ENCODE assay signal across 8 cellular contexts in the genomic region with DNA sequence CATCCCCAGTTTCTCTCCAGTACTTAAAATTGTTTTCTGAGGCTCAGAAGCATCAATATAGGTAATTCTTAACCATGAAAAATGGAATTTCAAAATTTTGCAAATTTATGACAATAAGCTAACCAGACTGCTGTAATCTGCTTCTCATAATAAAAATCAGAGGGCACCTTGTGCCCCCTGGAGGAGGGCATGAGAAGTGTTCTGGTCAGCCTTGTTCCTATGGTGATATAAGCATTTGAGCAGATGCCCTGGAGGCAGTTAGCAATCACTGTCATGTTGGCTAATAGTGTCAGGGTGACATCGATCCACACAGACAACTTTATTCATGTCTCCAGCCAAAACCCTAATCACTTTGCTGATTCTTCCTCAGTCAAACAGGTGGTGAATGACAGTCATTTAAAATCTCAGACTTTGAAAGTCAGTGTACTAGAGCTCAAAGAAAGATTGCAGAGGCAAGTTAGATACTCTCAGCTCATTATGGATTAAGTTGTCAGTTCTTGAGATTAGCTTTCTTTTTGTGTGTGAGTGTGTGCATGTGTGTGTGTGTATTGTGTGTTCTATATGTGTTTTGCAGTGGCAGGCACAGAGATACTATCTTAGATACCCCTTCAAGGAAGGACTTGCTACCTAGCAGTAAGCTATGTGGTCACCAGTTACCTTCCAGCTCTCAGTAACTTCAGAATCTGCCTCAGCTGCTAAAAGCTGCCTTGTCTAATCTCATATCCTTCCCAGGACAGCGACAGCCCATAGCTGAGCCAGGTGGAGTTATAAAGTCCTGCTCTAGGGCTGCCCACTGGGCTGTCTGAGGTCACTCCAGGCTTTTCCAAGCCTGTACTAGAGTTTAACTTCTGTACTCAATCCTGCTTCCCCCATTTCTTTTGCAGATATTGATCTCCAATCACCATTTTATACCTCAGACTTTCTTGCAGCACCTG.
A peak's percentile ranks its signal among the peaks of the same experiment; 100 is the strongest.
DNase-seq lines count a peak whose midpoint lies in the region; ATAC-seq, FAIRE-seq and TF ChIP-seq lines count a peak whose summit lies in the region.

No MANE protein-coding gene starts in this region.

- no peaks in the 10 kb centered on the region for H3K9me1 ChIP-seq in keratinocyte (ENCODE audit: control insufficient read depth, extremely low read depth, insufficient read depth, low read length)

- H2AFZ ChIP-seq in keratinocyte (ENCODE audit: control insufficient read depth, low read length): no peak overlapping the region

- H3K9ac ChIP-seq in keratinocyte (ENCODE audit: control insufficient read depth, extremely low read depth, insufficient read depth, low read length): no peak overlapping the region

- whole genome bisulfite sequencing in esophagus squamous epithelium, 2 donors: 21 to 56% methylated on average over 2 of the region's 2 CpGs
- 13 to 35% (median 16%) methylated on average over 2 of the region's 2 CpGs for WGBS in small intestine, 3 donors

- TF ChIP-seq POLR2A in esophagus squamous epithelium (IDR thresholded peaks at IDR 0.05): no peak

- H3K9me3 ChIP-seq in keratinocyte (ENCODE audit: control insufficient read depth, low read depth, low read length) (no peaks in the 10 kb centered on the region), esophagus squamous epithelium (no peaks in the 10 kb centered on the region), small intestine (ENCODE audit: control insufficient read depth, low read depth) (peaks cover 2% of the 10 kb centered on the region)

- H3K9me3 Mint-ChIP-seq in activated T-cell treated with anti-CD3 and anti-CD28 coated beads, Interleukin-2, amount 50 U/mL, for 4 hours: no peaks in the 10 kb centered on the region

- H3K4me3 ChIP-seq in keratinocyte (ENCODE audit: control insufficient read depth in 2 of 3, extremely low read depth in 1 of 3, insufficient read depth in 2 of 3, low read depth in 1 of 3, low read length in 3 of 3) (no peak overlapping the region), esophagus squamous epithelium (no peak overlapping the region), small intestine (ENCODE audit: low read depth in 1 of 2, low read length in 2 of 2) (no peak overlapping the region)

- no peaks in the 10 kb centered on the region for H4K20me1 ChIP-seq in keratinocyte (ENCODE audit: control insufficient read depth, extremely low read depth, insufficient read depth, low read length)

- no peaks in the 10 kb centered on the region for H3K36me3 Mint-ChIP-seq in activated T-cell treated with anti-CD3 and anti-CD28 coated beads, Interleukin-2, amount 50 U/mL, for 4 hours (ENCODE audit: insufficient read depth)

- no peaks in the 10 kb centered on the region for H3K4me1 Mint-ChIP-seq in activated T-cell treated with anti-CD3 and anti-CD28 coated beads, Interleukin-2, amount 50 U/mL, for 4 hours (ENCODE audit: low read depth)

- H3K4me3 Mint-ChIP-seq in activated T-cell treated with anti-CD3 and anti-CD28 coated beads, Interleukin-2, amount 50 U/mL, for 4 hours: no peak overlapping the region

- ATAC-seq in HG03442 (IDR thresholded peaks at IDR 0.05; ENCODE audit: unreplicated experiment) (peak; percentile 49), HG02678 (IDR thresholded peaks at IDR 0.05; ENCODE audit: unreplicated experiment) (no peak)
- no peak for ATAC-seq in activated T-cell treated with anti-CD3 and anti-CD28 coated beads, Interleukin-2, amount 50 U/mL, for 4 hours

- H3K36me3 ChIP-seq in keratinocyte (ENCODE audit: control insufficient read depth in 2 of 2, extremely low read depth in 1 of 2, insufficient read depth in 2 of 2, low read length in 2 of 2): no peaks in the 10 kb centered on the region
- no peaks in the 10 kb centered on the region for H3K36me3 ChIP-seq in esophagus squamous epithelium
- no peaks in the 10 kb centered on the region for H3K36me3 ChIP-seq in small intestine (ENCODE audit: control insufficient read depth in 2 of 2, insufficient read depth in 2 of 2, low read length in 2 of 2)

- peak; percentile 13 for DNase-seq in DMS 273 treated with DMSO at 0.1 percent for 48 hours (lab: John Stamatoyannopoulos, UW)
- DNase-seq in RPMI8226: peak; percentile 24
- DNase-seq in keratinocyte (ENCODE audit: low read depth, low spot score): peak; percentile 25
- no peak for DNase-seq in esophagus squamous epithelium (lab: John Stamatoyannopoulos, UW)
- DNase-seq in small intestine: no peak
- no peak for DNase-seq in activated T-cell treated with anti-CD3 and anti-CD28 coated beads, Interleukin-2, amount 50 U/mL, for 4 hours

- no peaks in the 10 kb centered on the region for H3K27me3 ChIP-seq in keratinocyte (ENCODE audit: control insufficient read depth, extremely low read depth, insufficient read depth, low read length)
- H3K27me3 ChIP-seq in esophagus squamous epithelium: no peaks in the 10 kb centered on the region
- H3K27me3 ChIP-seq in small intestine (ENCODE audit: control insufficient read depth in 2 of 2, insufficient read depth in 2 of 2, low read length in 2 of 2): no peaks in the 10 kb centered on the region

- peak; percentile 68 to 74 (median 71) for TF ChIP-seq CTCF in keratinocyte (optimal IDR thresholded peaks at IDR 0.05 in 1 of 3, IDR thresholded peaks at IDR 0.05 in 1 of 3, conservative IDR thresholded peaks at IDR 0.05 in 1 of 3; ENCODE audit: extremely low read depth in 1 of 3, insufficient read depth in 2 of 3, low read length in 3 of 3)
- TF ChIP-seq CTCF in esophagus squamous epithelium (IDR thresholded peaks at IDR 0.05): peak in 1 of 6 experiments; percentile 29

- FAIRE-seq in keratinocyte (lab: Jason Lieb, UNC) (peak; percentile 56), small intestine (lab: Jason Lieb, UNC) (no peak)

- H3K4me2 ChIP-seq in keratinocyte (ENCODE audit: control insufficient read depth, extremely low read depth, insufficient read depth, low read depth, low read length): no peak overlapping the region

- intact Hi-C loops in esophagus squamous epithelium (cut with DNase I): no loop called here

- H3K27ac ChIP-seq in keratinocyte (ENCODE audit: control insufficient read depth, insufficient read depth, low read length): no peak overlapping the region
- no peak overlapping the region for H3K27ac ChIP-seq in esophagus squamous epithelium
- H3K27ac ChIP-seq in small intestine (ENCODE audit: low read depth in 1 of 2, low read length in 1 of 2): no peak overlapping the region

- H3K79me2 ChIP-seq in keratinocyte (ENCODE audit: control insufficient read depth, insufficient read depth, low read length): no peaks in the 10 kb centered on the region

- H3K4me1 ChIP-seq in keratinocyte (ENCODE audit: control insufficient read depth, extremely low read depth, insufficient read depth, low read length) (no peaks in the 10 kb centered on the region), esophagus squamous epithelium (no peaks in the 10 kb centered on the region), small intestine (ENCODE audit: control insufficient read depth in 2 of 2, insufficient read depth in 1 of 2, low read depth in 1 of 2, low read length in 1 of 2) (no peaks in the 10 kb centered on the region)

- dilution Hi-C loops in keratinocyte (cut with MboI; ENCODE audit: extremely low pct_ligation_motif_present, low sequenced_read_pairs): no loop called here

- no peaks in the 10 kb centered on the region for H3K27me3 Mint-ChIP-seq in activated T-cell treated with anti-CD3 and anti-CD28 coated beads, Interleukin-2, amount 50 U/mL, for 4 hours (ENCODE audit: low read depth)

Comparison
In these comparisons a context has a peak if more than half of its experiments do, and no peak if none do; other contexts are left out.
1. DNase-seq: peak in DMS 273 treated with DMSO at 0.1 percent for 48 hours (single experiment), RPMI8226 (single experiment) and keratinocyte (single experiment); none in esophagus squamous epithelium (single experiment), small intestine (single experiment) and activated T-cell treated with anti-CD3 and anti-CD28 coated beads, Interleukin-2, amount 50 U/mL, for 4 hours (single experiment).